20 cellular contexts compared by ENCODE assay signal in genomic region chr1:17369466-17369865, GRCh38. TPM values are rescaled to one million over a fixed set of nuclear protein-coding genes. Genes with fewer than 3 reads are reported as not detected.
DNase-seq lines count a peak whose midpoint lies in the region; FAIRE-seq and TF ChIP-seq lines count a peak whose summit lies in the region.
"Had no signal": no experiment of that assay in that cellular context is flagged by ENCODE, and none has a peak within 500 bp of the region (broad histone marks: within the 10 kb centered on the region; RNA-seq: fewer than 3 reads in every experiment).

No MANE protein-coding gene starts in this region.

- 0 out of 2 replicates have a peak, but pooled peaks cover 3% of the 10 kb centered on the region for H3K4me1 ChIP-seq in SJCRH30
- H3K4me1 ChIP-seq: Caco-2, colonic mucosa, esophagus muscularis mucosa, transverse colon had no signal

- H3K9me3 ChIP-seq in SJCRH30 (replicated peaks) = no peaks in the 10 kb centered on the region
- H3K9me3 ChIP-seq: Caco-2, colonic mucosa, left lung, transverse colon had no signal

- peak; percentile 31 for DNase-seq in HCEC 1CT
- DNase-seq in RCC 7860 (ENCODE audit: low spot score) = peak; percentile 59
- peak; percentile 95 for DNase-seq in epithelial cell of esophagus (ENCODE audit: low read depth)
- DNase-seq in urothelium cell line (ENCODE audit: low spot score) = peak; percentile 85
- no peak for DNase-seq in NCI-H345 (lab: John Stamatoyannopoulos, UW)
- DNase-seq in globus pallidus (ENCODE audit: low spot score) = no peak
- no peak for DNase-seq in SJCRH30
- DNase-seq: activated CD4-positive, alpha-beta T cell treated with anti-CD3 and anti-CD28 coated beads for 36 hours; activated T-cell treated with anti-CD3 and anti-CD28 coated beads for 4 hours; Caco-2; colonic mucosa; hippocampal formation; left lung; naive B cell; NCI-H1694 treated with DMSO at 0.1 percent for 48 hours; Right ventricle myocardium superior; stimulated activated CD4-positive, alpha-beta T cell treated with anti-CD3 and anti-CD28 coated beads, Interleukin-4, amount 100 ng/mL, for 24 hours; transverse colon had no signal

- no peak overlapping the region for H3K27ac ChIP-seq in SJCRH30
- H3K27ac ChIP-seq: colonic mucosa, esophagus muscularis mucosa, left lung, transverse colon had no signal

- no peaks in the 10 kb centered on the region for H3K36me3 ChIP-seq in SJCRH30
- H3K36me3 ChIP-seq: colonic mucosa, esophagus muscularis mucosa, left lung, transverse colon had no signal

- FAIRE-seq in RCC 7860 (lab: Jason Lieb, UNC) (no peak), urothelium cell line (lab: Jason Lieb, UNC) (no peak)

- H3K27me3 ChIP-seq in SJCRH30 = peaks cover 28% of the 10 kb centered on the region
- H3K27me3 ChIP-seq: colonic mucosa had no signal

- no peak overlapping the region for H3K4me3 ChIP-seq in epithelial cell of esophagus (ENCODE audit: low read length)
- H3K4me3 ChIP-seq in SJCRH30 = no peak overlapping the region
- H3K4me3 ChIP-seq: colonic mucosa, esophagus muscularis mucosa, left lung, transverse colon had no signal

- no peak for TF ChIP-seq CTCF in epithelial cell of esophagus (IDR thresholded peaks at IDR 0.05; ENCODE audit: insufficient read depth, low read depth, low read length, missing control alignments)

RNA-seq across cellular contexts. Expression of gene PADI6, which starts 2.5 kb away (rescaled TPM):
- not detected in 2 replicates for total RNA-seq in SJCRH30 (2014; rRNA removed; shearing (Covaris generic))
- total RNA-seq: activated CD4-positive, alpha-beta T cell treated with anti-CD3 and anti-CD28 coated beads for 36 hours; Caco-2; colonic mucosa; esophagus muscularis mucosa; left lung; Right ventricle myocardium superior; T-helper 2 cell treated with Interferon-gamma antibody and Interleukin-4, amounts not matched to agents 100 ng/mL and 5 ng/mL, for 36 hours; transverse colon had no signal

Comparison
In these comparisons a context has a peak if more than half of its experiments do, and no peak if none do; other contexts are left out.
1. DNase-seq: peak in HCEC 1CT (single experiment), RCC 7860 (single experiment), epithelial cell of esophagus (single experiment) and urothelium cell line (single experiment); none in NCI-H345 (single experiment), globus pallidus (single experiment) and SJCRH30 (0 of 2).